In genomic region chr3:164781755-164782154, GRCh38 we compare ENCODE assay signal across 19 cellular contexts.
DNase-seq lines count a peak whose midpoint lies in the region; ATAC-seq, FAIRE-seq and TF ChIP-seq lines count a peak whose summit lies in the region.
"Had no signal": no experiment of that assay in that cellular context is flagged by ENCODE, and none has a peak within 500 bp of the region (broad histone marks: within the 10 kb centered on the region; RNA-seq: fewer than 3 reads in every experiment).

No MANE protein-coding gene starts in this region.

- H3K9ac ChIP-seq in IMR-90 (ENCODE audit: low read depth, low read length) (no peak overlapping the region), SU-DHL-6 (ENCODE audit: low read length) (no peak overlapping the region)
- H3K9ac ChIP-seq: BLaER1 treated with 17β-estradiol and CSF1 and Interleukin-3, amounts not matched to agents 10 nM and 100 nM had no signal

- POLR2A ChIA-PET in A549 (lab: Yijun Ruan, JAX) (no interaction called here), IMR-90 (lab: Charles Lee; ENCODE audit: unreplicated experiment) (no interaction called here)

- H3K9me1 ChIP-seq in IMR-90 (ENCODE audit: insufficient read depth, low read length): no peaks in the 10 kb centered on the region

- no peaks in the 10 kb centered on the region for H3K4me1 ChIP-seq in A549
- H3K4me1 ChIP-seq in IMR-90 (ENCODE audit: control insufficient read depth, insufficient read depth, low read length): no peaks in the 10 kb centered on the region
- H3K4me1 ChIP-seq in left lung: no peaks in the 10 kb centered on the region
- H3K4me1 ChIP-seq: BLaER1 treated with 17β-estradiol and CSF1 and Interleukin-3, amounts not matched to agents 10 nM and 100 nM; Caco-2 had no signal

- TF ChIP-seq POLR2A in A549 (IDR thresholded peaks at IDR 0.05; ENCODE audit: low read length) (no peak), IMR-90 (IDR thresholded peaks at IDR 0.05; ENCODE audit: low read depth, low read length) (no peak)

- TF ChIP-seq RAD21 in A549 (conservative IDR thresholded peaks at IDR 0.05 in 1 of 2, IDR thresholded peaks at IDR 0.05 in 1 of 2) (no peak), IMR-90 (IDR thresholded peaks at IDR 0.05; ENCODE audit: low read length) (no peak)

- DNase-seq in A549 (ENCODE audit: low read depth in 1 of 2, low spot score in 1 of 2) (no peak), IMR-90 (no peak), left lung (no peak), SKM-1 treated with dmso at 0.1 percent for 144 hours (lab: John Stamatoyannopoulos, UW; ENCODE audit: unreplicated experiment) (no peak)
- DNase-seq: 8988T; AML-193; Caco-2; Calu3; CD4-positive, alpha-beta T cell; CD8-positive, alpha-beta T cell; DMS79 treated with DMSO at 0.1 percent for 48 hours; GF-D8 had no signal

- in situ Hi-C loops in IMR-90 (cut with MboI; ENCODE audit: low sequenced_read_pairs): no loop called here

- no peak overlapping the region for H3K14ac ChIP-seq in IMR-90 (replicated peaks; ENCODE audit: low read depth, low read length)

- H2BK15ac ChIP-seq in IMR-90 (ENCODE audit: low read depth, low read length): no peak overlapping the region

- CTCF ChIA-PET in A549 (lab: Yijun Ruan, JAX): no interaction called here
- CTCF ChIA-PET in IMR-90 (lab: Yijun Ruan, JAX): no interaction called here

- H3K9me3 ChIP-seq in A549: no peaks in the 10 kb centered on the region
- peaks cover 3% of the 10 kb centered on the region; the same call in 1 of the 2 replicates for H3K9me3 ChIP-seq in IMR-90 (ENCODE audit: control insufficient read depth, insufficient read depth, low read length)
- no peaks in the 10 kb centered on the region for H3K9me3 ChIP-seq in SU-DHL-6 (ENCODE audit: insufficient read depth, low read length)
- H3K9me3 ChIP-seq in left lung: peaks cover 0 to 3% of the 10 kb centered on the region in 2 donors
- H3K9me3 ChIP-seq: Caco-2 had no signal

- TF ChIP-seq CTCF in A549 (IDR thresholded peaks at IDR 0.05) (no peak), IMR-90 (conservative IDR thresholded peaks at IDR 0.05; ENCODE audit: low read depth, low read length) (no peak), SU-DHL-6 (IDR thresholded peaks at IDR 0.05; ENCODE audit: insufficient read depth, low read length, poor library complexity, severe bottlenecking) (no peak), left lung (IDR thresholded peaks at IDR 0.05) (no peak)

- intact Hi-C loops in IMR-90 (cut with micrococcal nuclease) (no loop called here), left lung (cut with DNase I) (no loop called here)

- H4K5ac ChIP-seq in IMR-90 (ENCODE audit: low read depth, low read length): no peak overlapping the region

- H4K20me1 ChIP-seq in IMR-90 (ENCODE audit: insufficient read depth, low read length): no peaks in the 10 kb centered on the region
- no peaks in the 10 kb centered on the region for H4K20me1 ChIP-seq in SU-DHL-6 (ENCODE audit: low read depth, low read length)
- H4K20me1 ChIP-seq: BLaER1 treated with 17β-estradiol and CSF1 and Interleukin-3, amounts not matched to agents 10 nM and 100 nM had no signal

- no peak overlapping the region for H4K91ac ChIP-seq in IMR-90 (ENCODE audit: insufficient read depth, low read depth, low read length)

- no peak overlapping the region for H2AFZ ChIP-seq in IMR-90 (replicated peaks; ENCODE audit: low read length, poor library complexity)
- peak overlapping the region; percentile 80 for H2AFZ ChIP-seq in SU-DHL-6 (ENCODE audit: low read depth, low read length, severe bottlenecking)

- H3K36me3 ChIP-seq in IMR-90 (ENCODE audit: control insufficient read depth, insufficient read depth, low read length) (no peaks in the 10 kb centered on the region), SU-DHL-6 (ENCODE audit: low read length) (no peaks in the 10 kb centered on the region), left lung (no peaks in the 10 kb centered on the region)
- H3K36me3 ChIP-seq: BLaER1 treated with 17β-estradiol and CSF1 and Interleukin-3, amounts not matched to agents 10 nM and 100 nM had no signal

- no peaks in the 10 kb centered on the region for H3F3A ChIP-seq in SU-DHL-6 (ENCODE audit: insufficient read depth)

- no peak overlapping the region for H2BK20ac ChIP-seq in IMR-90 (ENCODE audit: low read depth, low read length)

- BruUV-seq in IMR-90 (replicated peaks; lab: Mats Ljungman, UMichigan): no TSS peak

- no peak overlapping the region for H2AK5ac ChIP-seq in IMR-90 (ENCODE audit: low read depth, low read length)

- H3K27ac ChIP-seq in A549 (no peak overlapping the region), IMR-90 (ENCODE audit: insufficient read depth, low read length) (no peak overlapping the region), SU-DHL-6 (ENCODE audit: low read depth, low read length) (no peak overlapping the region), left lung (no peak overlapping the region)
- H3K27ac ChIP-seq: BLaER1 treated with 17β-estradiol and CSF1 and Interleukin-3, amounts not matched to agents 10 nM and 100 nM; C4-2B had no signal

- no peak overlapping the region for H2BK5ac ChIP-seq in IMR-90 (ENCODE audit: low read depth, low read length, poor library complexity, severe bottlenecking)

- H3K9me2 ChIP-seq in SU-DHL-6 (replicated peaks; ENCODE audit: insufficient read depth, low read length): no peaks in the 10 kb centered on the region

- H3K4ac ChIP-seq in IMR-90 (ENCODE audit: low read depth, low read length): no peak overlapping the region

- ATAC-seq in A549 (no peak), IMR-90 (ENCODE audit: low read depth) (no peak), GM21447 (IDR thresholded peaks at IDR 0.05; ENCODE audit: unreplicated experiment) (no peak), left lung (no peak)
- ATAC-seq: CD8-positive, alpha-beta T cell had no signal

- no peaks in the 10 kb centered on the region for H3K79me1 ChIP-seq in IMR-90 (ENCODE audit: low read depth in 1 of 2, low read length in 2 of 2)

- no peak overlapping the region for H3K23ac ChIP-seq in IMR-90 (ENCODE audit: low read depth, low read length)

- H3K4me3 ChIP-seq in A549: no peak overlapping the region
- H3K4me3 ChIP-seq in IMR-90 (ENCODE audit: insufficient read depth, low read depth, low read length): no peak overlapping the region
- no peak overlapping the region for H3K4me3 ChIP-seq in SU-DHL-6 (ENCODE audit: insufficient read depth, low read length, poor library complexity, severe bottlenecking)
- no peak overlapping the region for H3K4me3 ChIP-seq in left lung
- H3K4me3 ChIP-seq: BLaER1 treated with 17β-estradiol and CSF1 and Interleukin-3, amounts not matched to agents 10 nM and 100 nM had no signal

- H2BK120ac ChIP-seq in IMR-90 (ENCODE audit: low read depth, low read length): no peak overlapping the region

- H4K8ac ChIP-seq in IMR-90 (ENCODE audit: low read depth in 2 of 2, low read length in 2 of 2): no peak overlapping the region

- H3K4me2 ChIP-seq in A549: no peak overlapping the region
- H3K4me2 ChIP-seq in IMR-90 (ENCODE audit: low read depth, low read length): no peak overlapping the region
- peak overlapping the region; percentile 27 for H3K4me2 ChIP-seq in SU-DHL-6 (ENCODE audit: low read depth, low read length, poor library complexity, severe bottlenecking)
- H3K4me2 ChIP-seq: BLaER1 treated with 17β-estradiol and CSF1 and Interleukin-3, amounts not matched to agents 10 nM and 100 nM had no signal

- dilution Hi-C loops in IMR-90 (cut with HindIII; ENCODE audit: low sequenced_read_pairs, unreplicated experiment): no loop called here

- no peak overlapping the region for H2AK9ac ChIP-seq in IMR-90 (replicated peaks; ENCODE audit: low read depth, low read length, poor library complexity)

- no peaks in the 10 kb centered on the region for H3K27me3 ChIP-seq in IMR-90 (ENCODE audit: control insufficient read depth, insufficient read depth, low read length)
- no peaks in the 10 kb centered on the region for H3K27me3 ChIP-seq in SU-DHL-6 (ENCODE audit: low read length)
- no peaks in the 10 kb centered on the region for H3K27me3 ChIP-seq in left lung
- H3K27me3 ChIP-seq: BLaER1 treated with 17β-estradiol and CSF1 and Interleukin-3, amounts not matched to agents 10 nM and 100 nM had no signal

- H3K56ac ChIP-seq in IMR-90 (ENCODE audit: extremely low read depth, insufficient read depth, low read length): no peak overlapping the region

- no peak for TF ChIP-seq EP300 in A549 (IDR thresholded peaks at IDR 0.05)

- H3K18ac ChIP-seq in IMR-90 (ENCODE audit: low read depth, low read length): no peak overlapping the region

- no peak for FAIRE-seq in A549 (lab: Jason Lieb, UNC)
- FAIRE-seq: D721Med, GM12891, GM19239 had no signal

- H3K79me2 ChIP-seq in SU-DHL-6 (ENCODE audit: insufficient read depth, low read length): no peaks in the 10 kb centered on the region

TF ChIP-seq in A549, 52 proteins besides CTCF, POLR2A, EP300 and RAD21 (continues in another document):
- TF ChIP-seq MAFK (IDR thresholded peaks at IDR 0.05; ENCODE audit: partially characterized antibody): peak; percentile 72
- no peak for TF ChIP-seq FOXS1 (CRISPR knock-in tag; IDR thresholded peaks at IDR 0.05)
- no peak for TF ChIP-seq ZFP36 (IDR thresholded peaks at IDR 0.05; ENCODE audit: borderline replicate concordance, partially characterized antibody)
- no peak for TF ChIP-seq CHD4 (IDR thresholded peaks at IDR 0.05; ENCODE audit: borderline replicate concordance)
- TF ChIP-seq, protein P1, sequence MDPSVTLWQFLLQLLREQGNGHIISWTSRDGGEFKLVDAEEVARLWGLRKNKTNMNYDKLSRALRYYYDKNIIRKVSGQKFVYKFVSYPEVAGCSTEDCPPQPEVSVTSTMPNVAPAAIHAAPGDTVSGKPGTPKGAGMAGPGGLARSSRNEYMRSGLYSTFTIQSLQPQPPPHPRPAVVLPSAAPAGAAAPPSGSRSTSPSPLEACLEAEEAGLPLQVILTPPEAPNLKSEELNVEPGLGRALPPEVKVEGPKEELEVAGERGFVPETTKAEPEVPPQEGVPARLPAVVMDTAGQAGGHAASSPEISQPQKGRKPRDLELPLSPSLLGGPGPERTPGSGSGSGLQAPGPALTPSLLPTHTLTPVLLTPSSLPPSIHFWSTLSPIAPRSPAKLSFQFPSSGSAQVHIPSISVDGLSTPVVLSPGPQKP (IDR thresholded peaks at IDR 0.05; ENCODE audit: low read depth, low read length): no peak

TF ChIP-seq in IMR-90, 13 proteins besides CTCF, POLR2A, EP300 and RAD21:
- TF ChIP-seq FOS (IDR thresholded peaks at IDR 0.05; ENCODE audit: low read depth, low read length) (no peak), MAFK (IDR thresholded peaks at IDR 0.05; ENCODE audit: low read depth, low read length) (peak; percentile 73)
